In the genomic region with DNA sequence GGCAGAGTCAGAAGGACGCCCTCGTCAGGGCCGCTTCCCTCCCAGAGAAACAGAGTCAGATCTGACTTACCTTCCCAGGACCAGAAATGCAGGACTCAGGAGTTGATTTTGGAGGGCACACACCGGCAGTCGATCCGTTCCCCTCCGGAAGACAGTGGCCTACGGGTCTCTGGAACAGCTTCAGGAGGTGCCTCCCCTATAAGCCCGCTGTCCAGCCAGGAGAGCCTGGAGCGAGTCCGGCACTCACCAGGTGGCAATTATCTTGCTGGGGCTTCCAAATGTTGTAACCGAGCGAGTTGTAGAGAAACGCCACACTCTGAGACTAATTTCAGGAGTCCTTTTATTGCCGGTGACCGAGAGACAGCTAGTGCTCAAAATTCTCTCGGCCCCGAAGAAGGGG, we compare ENCODE assay signal across 15 cellular contexts.
A peak's percentile ranks its signal among the peaks of the same experiment; 100 is the strongest.
DNase-seq lines count a peak whose midpoint lies in the region; ATAC-seq, FAIRE-seq and TF ChIP-seq lines count a peak whose summit lies in the region.
"Had no signal": no experiment of that assay in that cellular context is flagged by ENCODE, and none has a peak within 500 bp of the region (broad histone marks: within the 10 kb centered on the region; RNA-seq: fewer than 3 reads in every experiment).

No MANE protein-coding gene starts in this region.

- H3K27me3 ChIP-seq in cardiac muscle cell (no peaks in the 10 kb centered on the region), K562 (ENCODE audit: control insufficient read depth in 2 of 2, insufficient read depth in 2 of 2, low read length in 2 of 2) (no peaks in the 10 kb centered on the region), left lung (no peaks in the 10 kb centered on the region), upper lobe of right lung (no peaks in the 10 kb centered on the region)
- H3K27me3 ChIP-seq: BLaER1 treated with 17β-estradiol and CSF1 and Interleukin-3, amounts not matched to agents 10 nM and 100 nM; SJCRH30 had no signal

- H3K36me3 ChIP-seq in cardiac muscle cell: no peaks in the 10 kb centered on the region
- H3K36me3 ChIP-seq in K562 (ENCODE audit: control insufficient read depth, insufficient read depth, low read length): no peaks in the 10 kb centered on the region
- no peaks in the 10 kb centered on the region for H3K36me3 ChIP-seq in left lung
- no peaks in the 10 kb centered on the region for H3K36me3 ChIP-seq in upper lobe of right lung
- H3K36me3 ChIP-seq: BLaER1 treated with 17β-estradiol and CSF1 and Interleukin-3, amounts not matched to agents 10 nM and 100 nM; SJCRH30 had no signal

- H3K4me2 ChIP-seq in K562 (ENCODE audit: insufficient read depth, low read length): no peak overlapping the region
- H3K4me2 ChIP-seq: BLaER1 treated with 17β-estradiol and CSF1 and Interleukin-3, amounts not matched to agents 10 nM and 100 nM had no signal

- no peaks in the 10 kb centered on the region for H3K79me2 ChIP-seq in K562 (ENCODE audit: control insufficient read depth, insufficient read depth, low read length)

- no peak overlapping the region for H3K9ac ChIP-seq in K562 (ENCODE audit: insufficient read depth in 1 of 2, low read depth in 2 of 2, low read length in 2 of 2)
- H3K9ac ChIP-seq: BLaER1 treated with 17β-estradiol and CSF1 and Interleukin-3, amounts not matched to agents 10 nM and 100 nM had no signal

- H2AFZ ChIP-seq in K562 (ENCODE audit: low read depth, low read length): peak overlapping the region; percentile 33; the same call in 1 of the 2 replicates

- intact Hi-C loops in Right ventricle myocardium inferior (cut with DNase I): loop anchor here (10.0 kb wide), 1 partner anchor 492 kb away; no protein-coding TSS in a partner anchor
- intact Hi-C loops in K562 (cut with micrococcal nuclease): loop anchor here (5.0 to 10.0 kb wide), 4 partner anchors 95 to 848 kb away; a partner anchor contains a TSS
- intact Hi-C loops in left lung (cut with DNase I): loop anchor here in 1 of 2 donors (10.0 kb wide), 1 partner anchor 212 kb away; no protein-coding TSS in a partner anchor
- intact Hi-C loops in upper lobe of right lung (cut with DNase I): no loop called here

- no peak for FAIRE-seq in K562 (lab: Jason Lieb, UNC)

- in situ Hi-C loops in K562 (cut with MboI): no loop called here

- ATAC-seq in Right ventricle myocardium inferior (no peak), K562 (no peak), left lung (peak; percentile 41), upper lobe of right lung (peak; percentile 34)
- ATAC-seq: CD8-positive, alpha-beta T cell had no signal

- H3K4me1 ChIP-seq in cardiac muscle cell (ENCODE audit: low read depth) (peaks cover 25% of the 10 kb centered on the region), K562 (replicated peaks in 1 of 2; ENCODE audit: control insufficient read depth in 2 of 2, insufficient read depth in 2 of 2, low read length in 2 of 2) (peaks cover 11 to 17% of the 10 kb centered on the region in 2 experiments), left lung (no peaks in the 10 kb centered on the region), upper lobe of right lung (no peaks in the 10 kb centered on the region)
- H3K4me1 ChIP-seq: BLaER1 treated with 17β-estradiol and CSF1 and Interleukin-3, amounts not matched to agents 10 nM and 100 nM; SJCRH30 had no signal

- no peak for TF ChIP-seq CTCF in cardiac muscle cell (IDR thresholded peaks at IDR 0.05; ENCODE audit: low read depth, low read length)
- no peak for TF ChIP-seq CTCF in K562 (IDR thresholded peaks at IDR 0.05 in 2 of 3, conservative IDR thresholded peaks at IDR 0.05 in 1 of 3; ENCODE audit: insufficient read depth in 2 of 3, low read depth in 1 of 3, low read length in 3 of 3)
- TF ChIP-seq CTCF in left lung (IDR thresholded peaks at IDR 0.05): no peak
- no peak for TF ChIP-seq CTCF in upper lobe of right lung (IDR thresholded peaks at IDR 0.05)

- CTCF ChIA-PET in K562 (lab: Yijun Ruan, JAX; ENCODE audit: low intra/inter-chr PET ratio): no interaction called here

- BruUV-seq in K562 (replicated peaks; lab: Mats Ljungman, UMichigan): no TSS peak

- POLR2A ChIA-PET in K562 (lab: Yijun Ruan, JAX): interaction anchor here (0.6 kb wide), 1 partner anchor 68 kb away, joined by 5 read pairs; no protein-coding TSS in a partner anchor

- H4K20me1 ChIP-seq in K562 (replicated peaks; ENCODE audit: control insufficient read depth, insufficient read depth, low read length): no peaks in the 10 kb centered on the region
- H4K20me1 ChIP-seq: BLaER1 treated with 17β-estradiol and CSF1 and Interleukin-3, amounts not matched to agents 10 nM and 100 nM had no signal

- no peak for DNase-seq in cardiac muscle cell (ENCODE audit: low read depth in 1 of 2, low spot score in 1 of 2)
- no peak for DNase-seq in Right ventricle myocardium inferior (ENCODE audit: missing footprints)
- no peak for DNase-seq in K562 (ENCODE audit: extremely low read depth in 1 of 4, low spot score in 3 of 4)
- no peak for DNase-seq in left lung
- no peak for DNase-seq in upper lobe of right lung
- DNase-seq in caudate nucleus (lab: John Stamatoyannopoulos, UW): no peak
- DNase-seq in NCI-H345 treated with DMSO at 0.1 percent for 48 hours (lab: John Stamatoyannopoulos, UW; ENCODE audit: unreplicated experiment): no peak
- DNase-seq: Calu3; CD8-positive, alpha-beta T cell; NCI-H1417; NCI-H187; NCI-H2227 treated with DMSO at 0.1 percent for 48 hours; NCI-H524; SJCRH30 had no signal

- H3K27ac ChIP-seq in cardiac muscle cell: peak overlapping the region; percentile 83
- no peak overlapping the region for H3K27ac ChIP-seq in K562 (ENCODE audit: extremely low read depth, low read depth, low read length)
- no peak overlapping the region for H3K27ac ChIP-seq in left lung
- H3K27ac ChIP-seq in upper lobe of right lung: no peak overlapping the region
- H3K27ac ChIP-seq in caudate nucleus (ENCODE audit: low read depth, low read length): no peak overlapping the region
- H3K27ac ChIP-seq: BLaER1 treated with 17β-estradiol and CSF1 and Interleukin-3, amounts not matched to agents 10 nM and 100 nM; SJCRH30 had no signal

- TF ChIP-seq EP300 in K562 (IDR thresholded peaks at IDR 0.05; ENCODE audit: low read length): no peak

- WGBS in K562 (ENCODE audit: insufficient coverage, low coverage, missing lambda C conversion rate): 89% methylated on average over 18 of the region's 18 CpGs

- H3K9me3 ChIP-seq in cardiac muscle cell (ENCODE audit: low read depth) (no peaks in the 10 kb centered on the region), K562 (replicated peaks; ENCODE audit: control insufficient read depth, insufficient read depth, low read depth, low read length) (no peaks in the 10 kb centered on the region; the same call in 1 of the 2 replicates), left lung (no peaks in the 10 kb centered on the region), upper lobe of right lung (no peaks in the 10 kb centered on the region)
- H3K9me3 ChIP-seq: BLaER1 treated with 17β-estradiol and CSF1 and Interleukin-3, amounts not matched to agents 10 nM and 100 nM; SJCRH30 had no signal

- no peak overlapping the region for H3K4me3 ChIP-seq in cardiac muscle cell
- no peak overlapping the region for H3K4me3 ChIP-seq in K562
- no peak overlapping the region for H3K4me3 ChIP-seq in left lung
- H3K4me3 ChIP-seq in upper lobe of right lung: no peak overlapping the region
- H3K4me3 ChIP-seq: BLaER1 treated with 17β-estradiol and CSF1 and Interleukin-3, amounts not matched to agents 10 nM and 100 nM; SJCRH30 had no signal

- TF ChIP-seq POLR2A in K562 (conservative IDR thresholded peaks at IDR 0.05): no peak

- no peaks in the 10 kb centered on the region for H3K9me1 ChIP-seq in K562 (ENCODE audit: control insufficient read depth, insufficient read depth, low read length)

- TF ChIP-seq RAD21 in K562 (CRISPR knock-in tag; conservative IDR thresholded peaks at IDR 0.05 in 1 of 2, IDR thresholded peaks at IDR 0.05 in 1 of 2): no peak

TF ChIP-seq in K562, 482 proteins besides CTCF, POLR2A, EP300 and RAD21:
- no peak for TF ChIP-seq NR4A1 (CRISPR knock-in tag; IDR thresholded peaks at IDR 0.05)
- TF ChIP-seq NR4A1 (tag; IDR thresholded peaks at IDR 0.05): no peak
- no peak for TF ChIP-seq MTF1 (CRISPR knock-in tag; IDR thresholded peaks at IDR 0.05; ENCODE audit: borderline replicate concordance)
- no peak for TF ChIP-seq ZNF561 (CRISPR knock-in tag; conservative IDR thresholded peaks at IDR 0.05)
- TF ChIP-seq, protein P1, sequence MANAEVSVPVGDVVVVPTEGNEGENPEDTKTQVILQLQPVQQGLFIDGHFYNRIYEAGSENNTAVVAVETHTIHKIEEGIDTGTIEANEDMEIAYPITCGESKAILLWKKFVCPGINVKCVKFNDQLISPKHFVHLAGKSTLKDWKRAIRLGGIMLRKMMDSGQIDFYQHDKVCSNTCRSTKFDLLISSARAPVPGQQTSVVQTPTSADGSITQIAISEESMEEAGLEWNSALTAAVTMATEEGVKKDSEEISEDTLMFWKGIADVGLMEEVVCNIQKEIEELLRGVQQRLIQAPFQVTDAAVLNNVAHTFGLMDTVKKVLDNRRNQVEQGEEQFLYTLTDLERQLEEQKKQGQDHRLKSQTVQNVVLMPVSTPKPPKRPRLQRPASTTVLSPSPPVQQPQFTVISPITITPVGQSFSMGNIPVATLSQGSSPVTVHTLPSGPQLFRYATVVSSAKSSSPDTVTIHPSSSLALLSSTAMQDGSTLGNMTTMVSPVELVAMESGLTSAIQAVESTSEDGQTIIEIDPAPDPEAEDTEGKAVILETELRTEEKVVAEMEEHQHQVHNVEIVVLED (CRISPR knock-in tag; IDR thresholded peaks at IDR 0.05): no peak
- TF ChIP-seq IFI16 (CRISPR knock-in tag; IDR thresholded peaks at IDR 0.05): no peak
- TF ChIP-seq TOE1 (IDR thresholded peaks at IDR 0.05; ENCODE audit: borderline replicate concordance): no peak
- TF ChIP-seq TOE1 (CRISPR knock-in tag; IDR thresholded peaks at IDR 0.05; ENCODE audit: borderline replicate concordance, low read depth): no peak
- TF ChIP-seq ZFP36 (IDR thresholded peaks at IDR 0.05; ENCODE audit: low read depth, low read length, partially characterized antibody): no peak
- TF ChIP-seq NFATC3 (IDR thresholded peaks at IDR 0.05): no peak
- TF ChIP-seq HIVEP1 (CRISPR knock-in tag; IDR thresholded peaks at IDR 0.05): no peak
- no peak for TF ChIP-seq ZNF830 (CRISPR knock-in tag; IDR thresholded peaks at IDR 0.05)
- no peak for TF ChIP-seq FOSL1 (tag; conservative IDR thresholded peaks at IDR 0.05)
- no peak for TF ChIP-seq SMAD2 (IDR thresholded peaks at IDR 0.05; ENCODE audit: low read depth, low read length)

Comparison
In these comparisons a context has a peak if more than half of its experiments do, and no peak if none do; other contexts are left out.
1. ATAC-seq: peak in left lung (single experiment) and upper lobe of right lung (single experiment); none in Right ventricle myocardium inferior (single experiment) and K562 (single experiment).